Comparison of ENCODE assay signal across 21 cellular contexts in the genomic region with DNA sequence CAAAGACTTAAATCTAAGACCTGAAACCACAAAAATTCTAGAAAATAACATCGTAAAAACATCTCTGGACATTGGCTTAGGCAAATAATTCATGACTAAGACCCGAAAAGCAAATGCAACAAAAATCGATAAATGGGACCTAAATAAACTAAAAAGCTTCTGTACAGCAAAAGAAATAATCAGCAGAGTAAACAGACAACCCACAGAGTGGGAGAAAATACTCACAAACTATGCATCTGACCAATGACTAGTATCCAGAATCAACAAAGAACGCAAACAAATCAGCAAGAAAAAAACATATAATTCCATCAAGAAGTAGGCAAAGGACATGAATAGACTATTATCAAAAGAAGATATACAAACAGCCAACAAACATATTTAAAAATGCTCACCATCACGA.
"Had no signal": no experiment of that assay in that cellular context is flagged by ENCODE, and none has a peak within 500 bp of the region (broad histone marks: within the 10 kb centered on the region; RNA-seq: fewer than 3 reads in every experiment).

No MANE protein-coding gene starts in this region.

- H3K9ac ChIP-seq: SK-N-SH had no signal

- H3K27ac ChIP-seq: RWPE1 had no signal

- H3K36me3 ChIP-seq: MG63 had no signal

- ATAC-seq: Panc1, T-cell had no signal

- H3K27me3 ChIP-seq: MG63 had no signal

- H3K4me2 ChIP-seq: SK-N-SH had no signal

- DNase-seq: IMR-90, Karpas-422, KG1, MG63, NCI-H1092, NCI-H1105 treated with DMSO at 0.1 percent for 48 hours, NCI-H1417 treated with DMSO at 0.1 percent for 48 hours, NCI-H1694, NCI-H187 treated with DMSO at 0.1 percent for 48 hours, NCI-H2029 treated with DMSO at 0.1 percent for 48 hours, NCI-H345, NCI-H446 treated with DMSO at 0.1 percent for 48 hours, NCI-H510A treated with DMSO at 0.1 percent for 48 hours, NCI-H526, NCI-H82, SHP77, SK-N-SH, SW 1271, T-cell had no signal

- H3K4me3 ChIP-seq: MG63 had no signal

- H3K9me3 ChIP-seq: MG63, SK-N-SH had no signal

- H3K9me2 ChIP-seq: SK-N-SH had no signal
